In the genomic region with DNA sequence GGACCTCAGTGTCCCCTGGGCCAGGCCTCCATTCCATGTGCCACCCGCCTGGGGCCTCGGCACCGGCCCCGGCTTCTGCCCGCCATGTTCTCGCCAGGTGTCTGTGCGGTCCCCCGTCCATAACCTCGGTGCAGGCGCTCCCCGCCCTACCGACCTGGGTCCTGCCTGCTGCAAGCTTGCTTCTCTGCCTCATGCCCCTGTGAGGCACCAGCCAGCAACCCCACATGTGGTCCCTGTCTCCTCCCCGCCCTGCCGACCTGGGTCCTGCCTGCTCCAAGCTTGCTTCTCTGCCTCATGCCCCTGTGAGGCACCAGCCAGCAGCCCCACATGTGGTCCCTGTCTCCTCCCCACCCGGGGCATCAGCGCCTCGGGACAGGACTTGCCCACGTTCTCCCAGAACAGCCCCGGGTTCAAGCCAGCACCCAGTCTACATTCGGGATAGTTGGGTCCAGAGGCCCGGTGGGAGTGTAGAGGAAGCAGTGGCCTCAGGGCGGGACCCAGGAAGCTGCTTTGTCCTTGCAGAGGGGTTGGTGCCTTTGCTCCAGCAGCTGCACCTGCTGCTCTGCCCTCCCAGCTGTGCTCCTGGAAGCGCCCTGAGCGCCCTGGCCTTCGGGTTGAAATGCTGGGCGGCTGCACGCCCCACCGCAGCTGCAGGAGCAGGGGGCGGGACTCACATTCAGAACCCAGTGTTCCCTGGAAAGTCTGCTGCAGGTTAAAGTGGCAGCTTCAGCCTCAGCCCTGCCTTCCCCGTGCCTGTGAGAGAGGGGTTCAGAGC, we compare ENCODE assay signal across 21 cellular contexts.
"Had no signal": no experiment of that assay in that cellular context is flagged by ENCODE, and none has a peak within 500 bp of the region (broad histone marks: within the 10 kb centered on the region; RNA-seq: fewer than 3 reads in every experiment).

No MANE protein-coding gene starts in this region.

- ATAC-seq: activated CD8-positive, alpha-beta T cell treated with anti-CD3 and anti-CD28 coated beads, Interleukin-2, amount 10 ng/mL, durations not matched to agents 7 days and 5 days; lower lobe of right lung; mucosa of descending colon; stimulated activated naive CD8-positive, alpha-beta T cell treated with anti-CD3 and anti-CD28 coated beads, Interleukin-15, amount 100 ng/mL, for 72 hours had no signal

- H3K27me3 ChIP-seq: suprapubic skin, tibial nerve had no signal

- DNase-seq: activated CD4-positive, alpha-beta T cell treated with anti-CD3 and anti-CD28 coated beads, Interleukin-2, amount 10 ng/mL, durations not matched to agents 7 days and 5 days; activated CD4-positive, CD25-positive, alpha-beta regulatory T cell treated with anti-CD3 and anti-CD28 coated beads, Interleukin-2, amount 50 U/mL, for 72 hours; activated CD8-positive, alpha-beta T cell treated with anti-CD3 and anti-CD28 coated beads, Interleukin-2, amount 10 ng/mL, durations not matched to agents 7 days and 5 days; activated naive CD4-positive, alpha-beta T cell treated with anti-CD3 and anti-CD28 coated beads for 36 hours; activated T-cell treated with anti-CD3 and anti-CD28 coated beads, Interleukin-2, amount 50 U/mL, for 24 hours; amygdala; effector CD4-positive, alpha-beta T cell; foreskin melanocyte; hippocampal formation; lower lobe of right lung; mesendoderm; nephron progenitor cell; nucleus accumbens; retina; stimulated activated CD4-positive, alpha-beta T cell treated with anti-CD3 and anti-CD28 coated beads, Interleukin-12 subunit alpha, Interleukin-12 subunit beta, amount 100 ng/mL, for 4 hours; stimulated activated naive CD8-positive, alpha-beta T cell treated with anti-CD3 and anti-CD28 coated beads, Interleukin-15, amount 100 ng/mL, for 72 hours; T-helper 1 cell; WERI-Rb-1 had no signal

- H3K9me3 ChIP-seq: lower lobe of right lung, mucosa of descending colon, suprapubic skin, tibial nerve had no signal

- H3K4me3 ChIP-seq: lower lobe of right lung, mucosa of descending colon, suprapubic skin, tibial nerve had no signal

- H3K27ac ChIP-seq: lower lobe of right lung, suprapubic skin, tibial nerve, WERI-Rb-1 had no signal
